ENCODE assay signal across 1 cellular context in genomic region chr7:10412426-10413019, GRCh38.
TF ChIP-seq lines count a peak whose summit lies in the region.

No MANE protein-coding gene starts in this region.

TF ChIP-seq in HepG2, 621 proteins besides CTCF, POLR2A, EP300 and RAD21 (continued from another document):
- TF ChIP-seq, protein P1, sequence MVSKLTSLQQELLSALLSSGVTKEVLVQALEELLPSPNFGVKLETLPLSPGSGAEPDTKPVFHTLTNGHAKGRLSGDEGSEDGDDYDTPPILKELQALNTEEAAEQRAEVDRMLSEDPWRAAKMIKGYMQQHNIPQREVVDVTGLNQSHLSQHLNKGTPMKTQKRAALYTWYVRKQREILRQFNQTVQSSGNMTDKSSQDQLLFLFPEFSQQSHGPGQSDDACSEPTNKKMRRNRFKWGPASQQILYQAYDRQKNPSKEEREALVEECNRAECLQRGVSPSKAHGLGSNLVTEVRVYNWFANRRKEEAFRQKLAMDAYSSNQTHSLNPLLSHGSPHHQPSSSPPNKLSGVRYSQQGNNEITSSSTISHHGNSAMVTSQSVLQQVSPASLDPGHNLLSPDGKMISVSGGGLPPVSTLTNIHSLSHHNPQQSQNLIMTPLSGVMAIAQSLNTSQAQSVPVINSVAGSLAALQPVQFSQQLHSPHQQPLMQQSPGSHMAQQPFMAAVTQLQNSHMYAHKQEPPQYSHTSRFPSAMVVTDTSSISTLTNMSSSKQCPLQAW (CRISPR knock-in tag; IDR thresholded peaks at IDR 0.05): no peak
